8 cellular contexts compared by ENCODE assay signal in genomic region chr19:5690125-5690954, GRCh38. TPM values are rescaled to one million over a fixed set of nuclear protein-coding genes. Genes with fewer than 3 reads are reported as not detected.
DNase-seq lines count a peak whose midpoint lies in the region; ATAC-seq and TF ChIP-seq lines count a peak whose summit lies in the region.

TSS of gene RPL36 (plus strand) at chr19:5690295. CDS start at chr19:5690508, 213 bp downstream.

- H3K4me3 ChIP-seq in Loucy (ENCODE audit: low read length, poor library complexity, severe bottlenecking) (peak within 1 kb of the TSS; percentile 91), fibroblast of pulmonary artery (replicated peaks; ENCODE audit: low read depth, low read length) (peak within 1 kb of the TSS; percentile 97)

- peaks cover 43% of the 10 kb centered on the region; the same call in 1 of the 2 replicates for H3K36me3 ChIP-seq in Loucy (ENCODE audit: insufficient read depth, low read length)

- no peaks in the 10 kb centered on the region for H3K9me3 ChIP-seq in Loucy (ENCODE audit: insufficient read depth, low read depth, low read length)

- no peaks in the 10 kb centered on the region for H3F3A ChIP-seq in Loucy (ENCODE audit: low read depth)

- no peaks in the 10 kb centered on the region for H3K9me3 Mint-ChIP-seq in natural killer cell treated with Interleukin-12 subunit alpha and Interleukin-12 subunit beta and Interleukin-15 and Interleukin-18, amount 100 ng/mL, for 72 hours

- peak within 1 kb of the TSS; percentile 99 for H3K9ac ChIP-seq in Loucy (ENCODE audit: low read depth, low read length, poor library complexity, severe bottlenecking)

- H3K36me3 Mint-ChIP-seq in natural killer cell treated with Interleukin-12 subunit alpha and Interleukin-12 subunit beta and Interleukin-15 and Interleukin-18, amount 100 ng/mL, for 72 hours = peaks cover 7% of the 10 kb centered on the region

- H4K20me1 ChIP-seq in Loucy (ENCODE audit: insufficient read depth, low read length, poor library complexity, severe bottlenecking) = peaks cover 52% of the 10 kb centered on the region

- H3K27me3 ChIP-seq in Loucy (ENCODE audit: insufficient read depth, low read length, poor library complexity, severe bottlenecking) = peaks cover 9% of the 10 kb centered on the region

- H3K27ac Mint-ChIP-seq in natural killer cell treated with Interleukin-12 subunit alpha and Interleukin-12 subunit beta and Interleukin-15 and Interleukin-18, amount 100 ng/mL, for 72 hours = peak within 1 kb of the TSS; percentile 96 to 97

- DNase-seq in DMS153 treated with DMSO at 0.1 percent for 48 hours (lab: John Stamatoyannopoulos, UW; ENCODE audit: unreplicated experiment) (peak; percentile 88), fibroblast of pulmonary artery (ENCODE audit: low read depth) (peak; percentile 98)
- peak; percentile 99 for DNase-seq in activated effector memory CD4-positive, alpha-beta T cell treated with Interleukin-2 at 50 U/mL for 16 hours
- peak; percentile 97 for DNase-seq in natural killer cell treated with Interleukin-12 subunit alpha and Interleukin-12 subunit beta and Interleukin-15 and Interleukin-18, amount 100 ng/mL, for 72 hours (ENCODE audit: low spot score)
- DNase-seq in stimulated activated naive CD8-positive, alpha-beta T cell treated with anti-CD3 and anti-CD28 coated beads, Interleukin-15, Interleukin-2, amounts not matched to agents 100 U/mL and 50 U/mL, for 24 hours = peak; percentile 99

- H3K4me2 ChIP-seq in Loucy (ENCODE audit: low read depth, low read length, poor library complexity, severe bottlenecking) = peak within 1 kb of the TSS; percentile 98

- no peaks in the 10 kb centered on the region for H3K9me2 ChIP-seq in Loucy (replicated peaks; ENCODE audit: low read depth, low read length)

- peak; percentile 81 for TF ChIP-seq CTCF in Loucy (conservative IDR thresholded peaks at IDR 0.05; ENCODE audit: low read length)
- peak; percentile 90 for TF ChIP-seq CTCF in fibroblast of pulmonary artery (IDR thresholded peaks at IDR 0.05; ENCODE audit: low read length, missing control alignments)

- ATAC-seq in GM21786 (IDR thresholded peaks at IDR 0.05; ENCODE audit: unreplicated experiment) = peak; percentile 37
- ATAC-seq in natural killer cell treated with Interleukin-12 subunit alpha and Interleukin-12 subunit beta and Interleukin-15 and Interleukin-18, amount 100 ng/mL, for 72 hours = peak; percentile 73 to 75
- ATAC-seq in stimulated activated naive CD8-positive, alpha-beta T cell treated with anti-CD3 and anti-CD28 coated beads, Interleukin-15, Interleukin-2, amounts not matched to agents 100 U/mL and 50 U/mL, for 24 hours = peak; percentile 41

- H3K27me3 Mint-ChIP-seq in natural killer cell treated with Interleukin-12 subunit alpha and Interleukin-12 subunit beta and Interleukin-15 and Interleukin-18, amount 100 ng/mL, for 72 hours = no peaks in the 10 kb centered on the region

- peak; percentile 100 for TF ChIP-seq POLR2A in Raji (IDR thresholded peaks at IDR 0.05; ENCODE audit: insufficient read depth, low read depth, low read length)

- peak within 1 kb of the TSS; percentile 98 for H3K4me3 Mint-ChIP-seq in natural killer cell treated with Interleukin-12 subunit alpha and Interleukin-12 subunit beta and Interleukin-15 and Interleukin-18, amount 100 ng/mL, for 72 hours

- H3K4me1 ChIP-seq in Loucy (ENCODE audit: insufficient read depth, low read length, poor library complexity, severe bottlenecking) = peaks cover 15% of the 10 kb centered on the region

- peaks cover 19 to 36% of the 10 kb centered on the region in 2 donors for H3K4me1 Mint-ChIP-seq in natural killer cell treated with Interleukin-12 subunit alpha and Interleukin-12 subunit beta and Interleukin-15 and Interleukin-18, amount 100 ng/mL, for 72 hours (ENCODE audit: low read depth in 2 of 2)

- peak within 1 kb of the TSS; percentile 92 for H2AFZ ChIP-seq in Loucy (ENCODE audit: low read length)

- H3K79me2 ChIP-seq in Loucy (ENCODE audit: insufficient read depth, low read length) = peaks cover 53% of the 10 kb centered on the region

RNA-seq across cellular contexts. Expression of gene RPL36, which starts in this region (rescaled TPM):
- 100 to 1,000 TPM; 645 to 764 TPM for total RNA-seq in natural killer cell treated with Interleukin-12 subunit alpha and Interleukin-12 subunit beta and Interleukin-15 and Interleukin-18, amount 100 ng/mL, for 72 hours

Comparison
In these comparisons a context has a peak if more than half of its experiments do, and no peak if none do; other contexts are left out.
1. Peak in every context shown above with its lines: DNase-seq, ATAC-seq and H3K4me3 ChIP-seq.